ENCODE assay signal across 1 cellular context in genomic region chr19:49889687-49890348, GRCh38.
A peak's percentile ranks its signal among the peaks of the same experiment; 100 is the strongest.
TF ChIP-seq lines count a peak whose summit lies in the region.

No MANE protein-coding gene starts in this region.

TF ChIP-seq in A549, 52 proteins besides CTCF, POLR2A, EP300 and RAD21 (continued from another document):
- TF ChIP-seq, protein P1, sequence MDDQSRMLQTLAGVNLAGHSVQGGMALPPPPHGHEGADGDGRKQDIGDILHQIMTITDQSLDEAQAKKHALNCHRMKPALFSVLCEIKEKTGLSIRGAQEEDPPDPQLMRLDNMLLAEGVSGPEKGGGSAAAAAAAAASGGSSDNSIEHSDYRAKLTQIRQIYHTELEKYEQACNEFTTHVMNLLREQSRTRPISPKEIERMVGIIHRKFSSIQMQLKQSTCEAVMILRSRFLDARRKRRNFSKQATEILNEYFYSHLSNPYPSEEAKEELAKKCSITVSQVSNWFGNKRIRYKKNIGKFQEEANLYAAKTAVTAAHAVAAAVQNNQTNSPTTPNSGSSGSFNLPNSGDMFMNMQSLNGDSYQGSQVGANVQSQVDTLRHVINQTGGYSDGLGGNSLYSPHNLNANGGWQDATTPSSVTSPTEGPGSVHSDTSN (IDR thresholded peaks at IDR 0.05): no peak
- 0 out of 2 replicates have a peak, but pooled peaks have one; percentile 47 for TF ChIP-seq FOXS1 (CRISPR knock-in tag; IDR thresholded peaks at IDR 0.05)
- no peak for TF ChIP-seq EHMT2 (IDR thresholded peaks at IDR 0.05; ENCODE audit: low read depth)
- TF ChIP-seq ZSCAN20 (CRISPR knock-in tag; IDR thresholded peaks at IDR 0.05): no peak
- TF ChIP-seq RARB (CRISPR knock-in tag; IDR thresholded peaks at IDR 0.05): no peak
- TF ChIP-seq MAZ (IDR thresholded peaks at IDR 0.05; ENCODE audit: borderline replicate concordance, low read depth, low read length): no peak
- TF ChIP-seq ATOH8 (CRISPR knock-in tag; IDR thresholded peaks at IDR 0.05; ENCODE audit: low read depth): peak; percentile 78; the same call in 1 of the 2 replicates
- TF ChIP-seq, protein P2, sequence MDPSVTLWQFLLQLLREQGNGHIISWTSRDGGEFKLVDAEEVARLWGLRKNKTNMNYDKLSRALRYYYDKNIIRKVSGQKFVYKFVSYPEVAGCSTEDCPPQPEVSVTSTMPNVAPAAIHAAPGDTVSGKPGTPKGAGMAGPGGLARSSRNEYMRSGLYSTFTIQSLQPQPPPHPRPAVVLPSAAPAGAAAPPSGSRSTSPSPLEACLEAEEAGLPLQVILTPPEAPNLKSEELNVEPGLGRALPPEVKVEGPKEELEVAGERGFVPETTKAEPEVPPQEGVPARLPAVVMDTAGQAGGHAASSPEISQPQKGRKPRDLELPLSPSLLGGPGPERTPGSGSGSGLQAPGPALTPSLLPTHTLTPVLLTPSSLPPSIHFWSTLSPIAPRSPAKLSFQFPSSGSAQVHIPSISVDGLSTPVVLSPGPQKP (IDR thresholded peaks at IDR 0.05; ENCODE audit: low read depth, low read length): no peak
- TF ChIP-seq REST (IDR thresholded peaks at IDR 0.05): no peak
- no peak for TF ChIP-seq FOSB (CRISPR knock-in tag; IDR thresholded peaks at IDR 0.05)
- TF ChIP-seq ZFP36 (IDR thresholded peaks at IDR 0.05; ENCODE audit: borderline replicate concordance, partially characterized antibody): no peak
- no peak for TF ChIP-seq RCOR1 (IDR thresholded peaks at IDR 0.05; ENCODE audit: low read depth, low read length)
- TF ChIP-seq USF2 (IDR thresholded peaks at IDR 0.05): peak; percentile 48; the same call in 1 of the 2 replicates
- TF ChIP-seq HOXB5 (CRISPR knock-in tag; IDR thresholded peaks at IDR 0.05): no peak; the same call in 1 of the 2 replicates
- peak; percentile 55; the same call in 1 of the 2 replicates for TF ChIP-seq RNF2 (IDR thresholded peaks at IDR 0.05; ENCODE audit: borderline replicate concordance, low read depth)
- TF ChIP-seq EHF (CRISPR knock-in tag; IDR thresholded peaks at IDR 0.05): peak; percentile 42; the same call in 1 of the 2 replicates
- TF ChIP-seq KDM5A (IDR thresholded peaks at IDR 0.05): no peak
- no peak for TF ChIP-seq SREBF2 (IDR thresholded peaks at IDR 0.05)
- TF ChIP-seq CBX2 (IDR thresholded peaks at IDR 0.05; ENCODE audit: borderline replicate concordance, low read depth): no peak
- TF ChIP-seq HOXB13 (CRISPR knock-in tag; IDR thresholded peaks at IDR 0.05; ENCODE audit: low read depth): peak; percentile 80
- TF ChIP-seq E2F6 (IDR thresholded peaks at IDR 0.05; ENCODE audit: borderline replicate concordance, low read depth): peak; percentile 100
- no peak; the same call in 1 of the 2 replicates for TF ChIP-seq TP53 (CRISPR knock-in tag; IDR thresholded peaks at IDR 0.05)
- TF ChIP-seq MAFK (IDR thresholded peaks at IDR 0.05; ENCODE audit: partially characterized antibody): no peak
